ENCODE assay signal across 12 cellular contexts in the genomic region with DNA sequence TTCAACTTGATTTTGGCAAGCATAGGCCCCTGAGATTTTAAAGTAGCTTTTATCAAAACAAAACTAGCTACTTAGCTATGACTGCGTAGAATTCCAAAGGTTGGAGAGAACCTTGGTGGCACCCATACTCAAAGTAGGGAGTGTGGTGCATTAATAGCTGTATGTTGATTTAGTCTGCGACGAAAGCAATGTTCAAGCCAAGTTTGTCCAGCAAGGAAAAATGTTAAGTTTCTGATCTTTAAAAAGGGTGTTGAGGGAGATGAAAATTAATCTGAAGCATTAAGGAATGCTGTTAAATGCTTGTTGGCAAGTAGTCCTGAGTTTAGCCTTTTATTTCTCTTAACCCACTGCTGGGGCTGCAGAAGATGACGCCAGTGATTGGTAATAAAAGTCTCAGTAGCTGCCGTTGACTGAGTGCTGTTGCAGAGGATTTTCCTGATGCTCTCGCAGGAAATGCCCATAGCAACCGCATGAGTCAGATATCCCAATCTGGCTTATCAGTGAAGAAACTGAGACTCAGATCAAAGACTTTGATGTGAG.
DNase-seq lines count a peak whose midpoint lies in the region; ATAC-seq and FAIRE-seq lines count a peak whose summit lies in the region.
"Had no signal": no experiment of that assay in that cellular context is flagged by ENCODE, and none has a peak within 500 bp of the region (broad histone marks: within the 10 kb centered on the region; RNA-seq: fewer than 3 reads in every experiment).

No MANE protein-coding gene starts in this region.

- peaks cover 2% of the 10 kb centered on the region for H3K27me3 Mint-ChIP-seq in activated naive CD4-positive, alpha-beta T cell treated with anti-CD3 and anti-CD28 coated beads for 36 hours (ENCODE audit: low read depth)

- no peak overlapping the region for H3K4me3 Mint-ChIP-seq in stimulated activated effector memory CD8-positive, alpha-beta T cell treated with anti-CD3 and anti-CD28 coated beads, Interleukin-12 subunit alpha, Interleukin-12 subunit beta, amount 100 ng/mL, for 72 hours
- H3K4me3 Mint-ChIP-seq in activated naive CD4-positive, alpha-beta T cell treated with anti-CD3 and anti-CD28 coated beads for 36 hours = no peak overlapping the region
- H3K4me3 Mint-ChIP-seq: memory B cell had no signal

- H3K9me3 Mint-ChIP-seq in stimulated activated effector memory CD8-positive, alpha-beta T cell treated with anti-CD3 and anti-CD28 coated beads, Interleukin-12 subunit alpha, Interleukin-12 subunit beta, amount 100 ng/mL, for 72 hours = no peaks in the 10 kb centered on the region
- H3K9me3 Mint-ChIP-seq in activated naive CD4-positive, alpha-beta T cell treated with anti-CD3 and anti-CD28 coated beads for 36 hours = no peaks in the 10 kb centered on the region
- H3K9me3 Mint-ChIP-seq: memory B cell had no signal

- peak; percentile 85 for FAIRE-seq in endometrium (lab: Jason Lieb, UNC)

- no peak for ATAC-seq in HG03439 (IDR thresholded peaks at IDR 0.05; ENCODE audit: unreplicated experiment)
- ATAC-seq in stimulated activated effector memory CD8-positive, alpha-beta T cell treated with anti-CD3 and anti-CD28 coated beads, Interleukin-12 subunit alpha, Interleukin-12 subunit beta, amount 100 ng/mL, for 72 hours = no peak

- CTCF ChIA-PET in activated naive CD4-positive, alpha-beta T cell treated with anti-CD3 and anti-CD28 coated beads for 36 hours (lab: Charles Lee) = no interaction called here

- peak overlapping the region; percentile 37 for H3K27ac ChIP-seq in muscle layer of colon (ENCODE audit: low read depth, low read length)
- no peak overlapping the region for H3K27ac ChIP-seq in caudate nucleus (ENCODE audit: low read depth, low read length)
- H3K27ac ChIP-seq: uterus had no signal

- no peak overlapping the region for H3K9ac ChIP-seq in muscle layer of colon (ENCODE audit: low read length)

- no peaks in the 10 kb centered on the region for H3K36me3 Mint-ChIP-seq in stimulated activated effector memory CD8-positive, alpha-beta T cell treated with anti-CD3 and anti-CD28 coated beads, Interleukin-12 subunit alpha, Interleukin-12 subunit beta, amount 100 ng/mL, for 72 hours
- no peaks in the 10 kb centered on the region for H3K36me3 Mint-ChIP-seq in activated naive CD4-positive, alpha-beta T cell treated with anti-CD3 and anti-CD28 coated beads for 36 hours (ENCODE audit: low read depth)
- H3K36me3 Mint-ChIP-seq: memory B cell had no signal

- H3K27ac Mint-ChIP-seq in stimulated activated effector memory CD8-positive, alpha-beta T cell treated with anti-CD3 and anti-CD28 coated beads, Interleukin-12 subunit alpha, Interleukin-12 subunit beta, amount 100 ng/mL, for 72 hours = no peak overlapping the region
- no peak overlapping the region for H3K27ac Mint-ChIP-seq in activated naive CD4-positive, alpha-beta T cell treated with anti-CD3 and anti-CD28 coated beads for 36 hours
- H3K27ac Mint-ChIP-seq: memory B cell had no signal

- no peaks in the 10 kb centered on the region for H3K9me3 ChIP-seq in muscle layer of colon (ENCODE audit: low read length)
- H3K9me3 ChIP-seq: uterus had no signal

- peak; percentile 56 for DNase-seq in ACHN
- DNase-seq in M059J (ENCODE audit: low read depth) = peak; percentile 78
- no peak for DNase-seq in caudate nucleus (lab: John Stamatoyannopoulos, UW)
- no peak for DNase-seq in stimulated activated effector memory CD8-positive, alpha-beta T cell treated with anti-CD3 and anti-CD28 coated beads, Interleukin-12 subunit alpha, Interleukin-12 subunit beta, amount 100 ng/mL, for 72 hours (ENCODE audit: low spot score in 2 of 2)
- no peak for DNase-seq in activated naive CD4-positive, alpha-beta T cell treated with anti-CD3 and anti-CD28 coated beads for 36 hours
- DNase-seq: activated effector memory CD4-positive, alpha-beta T cell treated with anti-CD3 and anti-CD28 coated beads, Interleukin-2, amount 50 U/mL, for 16 hours; C1 segment of cervical spinal cord; uterus had no signal

- intact Hi-C loops in activated naive CD4-positive, alpha-beta T cell treated with anti-CD3 and anti-CD28 coated beads for 36 hours (cut with micrococcal nuclease) = no loop called here

- no peaks in the 10 kb centered on the region for H3K4me1 Mint-ChIP-seq in stimulated activated effector memory CD8-positive, alpha-beta T cell treated with anti-CD3 and anti-CD28 coated beads, Interleukin-12 subunit alpha, Interleukin-12 subunit beta, amount 100 ng/mL, for 72 hours
- H3K4me1 Mint-ChIP-seq in activated naive CD4-positive, alpha-beta T cell treated with anti-CD3 and anti-CD28 coated beads for 36 hours (ENCODE audit: low read depth) = no peaks in the 10 kb centered on the region
- H3K4me1 Mint-ChIP-seq: memory B cell had no signal

- H3K36me3 ChIP-seq in muscle layer of colon (ENCODE audit: insufficient read depth, low read length) = no peaks in the 10 kb centered on the region
- H3K36me3 ChIP-seq: uterus had no signal

- H3K4me3 ChIP-seq in muscle layer of colon (ENCODE audit: low read depth in 1 of 2, low read length in 2 of 2) = no peak overlapping the region
- H3K4me3 ChIP-seq: uterus had no signal

- no peaks in the 10 kb centered on the region for H3K27me3 ChIP-seq in muscle layer of colon (ENCODE audit: control insufficient read depth in 1 of 2, insufficient read depth in 2 of 2, low read length in 2 of 2)
- H3K27me3 ChIP-seq: uterus had no signal

- in situ Hi-C loops in ACHN (cut with HindIII; ENCODE audit: low pct_ligation_motif_present, low pct_unique_long_range_greater_than_20kb, low sequenced_read_pairs) = no loop called here

- H3K4me1 ChIP-seq in muscle layer of colon (ENCODE audit: insufficient read depth, low read length) = peaks cover 24% of the 10 kb centered on the region
- H3K4me1 ChIP-seq: uterus had no signal

Comparison
In these comparisons a context has a peak if more than half of its experiments do, and no peak if none do; other contexts are left out.
1. DNase-seq: peak in ACHN (single experiment) and M059J (single experiment); none in caudate nucleus (0 of 61), stimulated activated effector memory CD8-positive, alpha-beta T cell treated with anti-CD3 and anti-CD28 coated beads, Interleukin-12 subunit alpha, Interleukin-12 subunit beta, amount 100 ng/mL, for 72 hours (0 of 2) and activated naive CD4-positive, alpha-beta T cell treated with anti-CD3 and anti-CD28 coated beads for 36 hours (single experiment).